9 cellular contexts compared by ENCODE assay signal in genomic region chr5:64635056-64635686, GRCh38. TPM values are rescaled to one million over a fixed set of nuclear protein-coding genes. Genes with fewer than 3 reads are reported as not detected.
DNase-seq lines count a peak whose midpoint lies in the region; ATAC-seq and TF ChIP-seq lines count a peak whose summit lies in the region.
"Had no signal": no experiment of that assay in that cellular context is flagged by ENCODE, and none has a peak within 500 bp of the region (broad histone marks: within the 10 kb centered on the region; RNA-seq: fewer than 3 reads in every experiment).

No MANE protein-coding gene starts in this region.

- no peak for TF ChIP-seq POLR2A in right lobe of liver (IDR thresholded peaks at IDR 0.05)

- peak; percentile 38 for TF ChIP-seq CTCF in brain microvascular endothelial cell (IDR thresholded peaks at IDR 0.05; ENCODE audit: low read depth, low read length, missing control alignments)
- peak; percentile 75 to 84 (median 78) for TF ChIP-seq CTCF in right lobe of liver (IDR thresholded peaks at IDR 0.05)

- no peaks in the 10 kb centered on the region for H3K9me3 ChIP-seq in right lobe of liver
- no peaks in the 10 kb centered on the region for H3K9me3 ChIP-seq in MG63

- intact Hi-C loops in right lobe of liver (cut with DNase I), result loop anchor here (5.0 to 10.0 kb wide), 2 partner anchors 147 to 150 kb away; no protein-coding TSS in a partner anchor

- DNase-seq in NCI-H2171 treated with DMSO at 0.1 percent for 48 hours (lab: John Stamatoyannopoulos, UW), result peak; percentile 25
- DNase-seq in NCI-H2171 (lab: John Stamatoyannopoulos, UW), result no peak
- DNase-seq in LHCN-M2 (ENCODE audit: low read depth), result peak; percentile 40
- DNase-seq in brain microvascular endothelial cell, result no peak
- DNase-seq in right lobe of liver, result no peak
- no peak for DNase-seq in MG63

- H3K4me1 ChIP-seq in right lobe of liver, result no peaks in the 10 kb centered on the region

- H3K36me3 ChIP-seq in brain microvascular endothelial cell (replicated peaks) (no peaks in the 10 kb centered on the region), right lobe of liver (no peaks in the 10 kb centered on the region), MG63 (no peaks in the 10 kb centered on the region)

- 0% methylated on average over 1 of the region's 1 CpG for WGBS in right lobe of liver (ENCODE audit: insufficient coverage, low coverage, low lambda C conversion rate, missing lambda C conversion rate)

- no peaks in the 10 kb centered on the region for H3K27me3 ChIP-seq in brain microvascular endothelial cell (replicated peaks)
- no peaks in the 10 kb centered on the region for H3K27me3 ChIP-seq in right lobe of liver
- H3K27me3 ChIP-seq in MG63, result peaks cover 2% of the 10 kb centered on the region; the same call in 1 of the 2 replicates

- H3K4me3 ChIP-seq in brain microvascular endothelial cell (ENCODE audit: low read depth, low read length) (no peak overlapping the region), right lobe of liver (no peak overlapping the region), MG63 (no peak overlapping the region)

- in situ Hi-C loops in brain microvascular endothelial cell (cut with HindIII; ENCODE audit: low pct_ligation_motif_present, low sequenced_read_pairs), result loop anchor here (25.0 kb wide), 1 partner anchor 152 kb away; no protein-coding TSS in a partner anchor

- H3K27ac ChIP-seq in brain microvascular endothelial cell (no peak overlapping the region), right lobe of liver (no peak overlapping the region)

- ATAC-seq in right lobe of liver (peak; percentile 66 to 81 (median 74)), HG02678 (IDR thresholded peaks at IDR 0.05; ENCODE audit: unreplicated experiment) (no peak), HG02884 (IDR thresholded peaks at IDR 0.05; ENCODE audit: unreplicated experiment) (no peak)

RNA-seq across cellular contexts. Expression of gene SHISAL2B, which starts 55.1 kb away (rescaled TPM):
- not detected in 2 replicates for total RNA-seq in LHCN-M2 (2014; rRNA removed)
- polyA plus RNA-seq in LHCN-M2 (2012), result not detected
- not detected for total RNA-seq in right lobe of liver
- not detected in 2 replicates for total RNA-seq in MG63 (2014; rRNA removed; shearing (Covaris generic); ENCODE audit: low replicate concordance)
- total RNA-seq: activated CD8-positive, alpha-beta memory T cell treated with anti-CD3 and anti-CD28 coated beads for 36 hours had no signal

Comparison
In these comparisons a context has a peak if more than half of its experiments do, and no peak if none do; other contexts are left out.
1. DNase-seq: peak in NCI-H2171 treated with DMSO at 0.1 percent for 48 hours (single experiment) and LHCN-M2 (single experiment); none in NCI-H2171 (single experiment), brain microvascular endothelial cell (single experiment), right lobe of liver (0 of 3) and MG63 (single experiment).
2. ATAC-seq: peak in right lobe of liver (4 of 4); none in HG02678 (single experiment) and HG02884 (single experiment).